ENCODE assay signal across 8 cellular contexts in genomic region chr10:22316286-22317120, GRCh38. TPM values are rescaled to one million over a fixed set of nuclear protein-coding genes. Genes with fewer than 3 reads are reported as not detected.
A peak's percentile ranks its signal among the peaks of the same experiment; 100 is the strongest.
DNase-seq lines count a peak whose midpoint lies in the region; ATAC-seq and TF ChIP-seq lines count a peak whose summit lies in the region.

Gene COMMD3 (plus strand): TSS chr10:22316388. CDS start chr10:22316418, 30 bp downstream.

- no peak for TF ChIP-seq CTCF in SK-N-SH (IDR thresholded peaks at IDR 0.05)
- no peak for TF ChIP-seq CTCF in omental fat pad (IDR thresholded peaks at IDR 0.05)
- peak in 1 of 6 experiments; percentile 12 for TF ChIP-seq CTCF in upper lobe of left lung (IDR thresholded peaks at IDR 0.05)

- no peak for TF ChIP-seq RAD21 in SK-N-SH (IDR thresholded peaks at IDR 0.05; ENCODE audit: low read length)

- H3K9ac ChIP-seq in Karpas-422 (ENCODE audit: low read length) (peak within 1 kb of the TSS; percentile 77), SK-N-SH (peak within 1 kb of the TSS; percentile 91)

- DNase-seq in GDM1 (lab: John Stamatoyannopoulos, UW) (peak; percentile 88), Karpas-422 (peak; percentile 90), SK-N-SH (peak; percentile 91), glomerular visceral epithelial cell (ENCODE audit: extremely low spot score) (peak; percentile 82), omental fat pad (ENCODE audit: low spot score) (peak; percentile 70), upper lobe of left lung (peak; percentile 87 to 97)

- H4K20me1 ChIP-seq in Karpas-422 (ENCODE audit: insufficient read depth, low read depth, low read length) (no peaks in the 10 kb centered on the region), SK-N-SH (ENCODE audit: insufficient read depth) (no peaks in the 10 kb centered on the region)

- peaks cover 1% of the 10 kb centered on the region for H3K27me3 Mint-ChIP-seq in activated naive CD8-positive, alpha-beta T cell

- H3K9me3 ChIP-seq in Karpas-422 (ENCODE audit: low read length), result no peaks in the 10 kb centered on the region
- H3K9me3 ChIP-seq in SK-N-SH, result no peaks in the 10 kb centered on the region
- no peaks in the 10 kb centered on the region for H3K9me3 ChIP-seq in upper lobe of left lung

- H3K9me3 Mint-ChIP-seq in activated naive CD8-positive, alpha-beta T cell (ENCODE audit: low read depth), result no peaks in the 10 kb centered on the region

- H3K9me2 ChIP-seq in Karpas-422 (replicated peaks; ENCODE audit: insufficient read depth, low read length), result no peaks in the 10 kb centered on the region
- H3K9me2 ChIP-seq in SK-N-SH, result no peaks in the 10 kb centered on the region

- peaks cover 36% of the 10 kb centered on the region for H3K4me1 Mint-ChIP-seq in activated naive CD8-positive, alpha-beta T cell (ENCODE audit: low read depth)

- POLR2A ChIA-PET in SK-N-SH (lab: Yijun Ruan, JAX), result interaction anchor here (0.5 to 2.2 kb wide), 11 partner anchors 8 to 785 kb away, joined by 3 to 38 read pairs (median 3); partner anchors contain the start of genes DNAJC1 and SPAG6

- peak within 1 kb of the TSS; percentile 90 for H2AFZ ChIP-seq in Karpas-422 (ENCODE audit: low read length)
- peak within 1 kb of the TSS; percentile 95 for H2AFZ ChIP-seq in SK-N-SH (ENCODE audit: low read depth)

- H3K36me3 ChIP-seq in Karpas-422 (ENCODE audit: insufficient read depth, low read length), result no peaks in the 10 kb centered on the region
- H3K36me3 ChIP-seq in SK-N-SH (replicated peaks in 1 of 2; ENCODE audit: control insufficient read depth in 1 of 2, insufficient read depth in 2 of 2, low read length in 1 of 2), result peaks cover 5 to 8% of the 10 kb centered on the region in 2 experiments
- H3K36me3 ChIP-seq in upper lobe of left lung, result no peaks in the 10 kb centered on the region

- CTCF ChIA-PET in SK-N-SH (lab: Yijun Ruan, JAX), result interaction anchor here (0.7 to 1.8 kb wide), 9 partner anchors 25 to 1359 kb away, joined by 3 to 10 read pairs (median 3); no protein-coding TSS in a partner anchor

- TF ChIP-seq EP300 in SK-N-SH (IDR thresholded peaks at IDR 0.05; ENCODE audit: borderline replicate concordance in 1 of 2, low read depth in 1 of 2, low read length in 1 of 2), result no peak
- TF ChIP-seq EP300 in upper lobe of left lung (IDR thresholded peaks at IDR 0.05), result no peak

- H3K27me3 ChIP-seq in Karpas-422 (ENCODE audit: low read length) (0 out of 2 replicates have a peak, but pooled peaks cover 4% of the 10 kb centered on the region), SK-N-SH (ENCODE audit: insufficient read depth) (no peaks in the 10 kb centered on the region), upper lobe of left lung (no peaks in the 10 kb centered on the region)

- H3K79me2 ChIP-seq in Karpas-422 (ENCODE audit: low read length), result no peaks in the 10 kb centered on the region
- H3K79me2 ChIP-seq in SK-N-SH (ENCODE audit: insufficient read depth), result peaks cover 26% of the 10 kb centered on the region

- H3K4me2 ChIP-seq in Karpas-422 (ENCODE audit: low read depth, low read length, poor library complexity, severe bottlenecking) (peak within 1 kb of the TSS; percentile 75), SK-N-SH (peak within 1 kb of the TSS; percentile 96)

- H3K27ac Mint-ChIP-seq in activated naive CD8-positive, alpha-beta T cell, result peak within 1 kb of the TSS; percentile 92

- H3K27ac ChIP-seq in Karpas-422 (ENCODE audit: low read length), result no peak within 1 kb of the TSS
- H3K27ac ChIP-seq in SK-N-SH (ENCODE audit: low read depth in 2 of 2, low read length in 1 of 2), result peak within 1 kb of the TSS; percentile 81 to 96
- peak within 1 kb of the TSS; percentile 90 to 96 (median 91) for H3K27ac ChIP-seq in upper lobe of left lung

- WGBS in SK-N-SH (ENCODE audit: low lambda C conversion rate), result 2% methylated on average over 12 of the region's 64 CpGs
- 1 to 3% methylated on average over 15 to 40 of the region's 64 CpGs for WGBS in upper lobe of left lung, 2 donors

- H3F3A ChIP-seq in SK-N-SH (replicated peaks; ENCODE audit: insufficient read depth), result peaks cover 23% of the 10 kb centered on the region

- H3K4me1 ChIP-seq in Karpas-422 (ENCODE audit: low read length), result peaks cover 43% of the 10 kb centered on the region
- H3K4me1 ChIP-seq in SK-N-SH (ENCODE audit: control insufficient read depth in 1 of 2, insufficient read depth in 2 of 2, low read depth in 1 of 2, low read length in 1 of 2), result peaks cover 5 to 14% of the 10 kb centered on the region in 2 experiments; a peak in 3 of 4 replicates
- H3K4me1 ChIP-seq in upper lobe of left lung, result peaks cover 15 to 31% (median 21%) of the 10 kb centered on the region in 4 donors

- TF ChIP-seq POLR2A in upper lobe of left lung (IDR thresholded peaks at IDR 0.05), result peak; percentile 41 to 92 (median 81)

- H3K4me3 Mint-ChIP-seq in activated naive CD8-positive, alpha-beta T cell, result peak within 1 kb of the TSS; percentile 93

- H3K36me3 Mint-ChIP-seq in activated naive CD8-positive, alpha-beta T cell, result no peaks in the 10 kb centered on the region

- H3K4me3 ChIP-seq in Karpas-422 (ENCODE audit: low read length) (peak within 1 kb of the TSS; percentile 66), SK-N-SH (ENCODE audit: low read depth in 2 of 2, low read length in 1 of 2) (peak within 1 kb of the TSS; percentile 57 to 93), upper lobe of left lung (peak within 1 kb of the TSS; percentile 48 to 88 (median 80))

- ATAC-seq in GM21825 (IDR thresholded peaks at IDR 0.05; ENCODE audit: unreplicated experiment) (peak; percentile 64), omental fat pad (ENCODE audit: low FRiP score) (peak; percentile 87), upper lobe of left lung (ENCODE audit: low FRiP score in 2 of 2) (peak; percentile 95)

TF ChIP-seq in SK-N-SH, 30 proteins besides CTCF, POLR2A, EP300 and RAD21 (continues in another document):
- TF ChIP-seq RXRA (IDR thresholded peaks at IDR 0.05; ENCODE audit: borderline replicate concordance, low read depth) (no peak), GATA2 (CRISPR knock-in tag; IDR thresholded peaks at IDR 0.05) (no peak), USF2 (IDR thresholded peaks at IDR 0.05; ENCODE audit: borderline replicate concordance, low read depth, low read length) (peak; percentile 78; the same call in 1 of the 2 replicates), MAX (IDR thresholded peaks at IDR 0.05; ENCODE audit: low read depth) (peak; percentile 58), POLR2AphosphoS5 (IDR thresholded peaks at IDR 0.05; ENCODE audit: low read depth, low read length) (peak; percentile 89), TAF1 (IDR thresholded peaks at IDR 0.05; ENCODE audit: borderline replicate concordance, low read depth, low read length) (peak; percentile 79), TCF12 (IDR thresholded peaks at IDR 0.05) (peak; percentile 31; the same call in 1 of the 2 replicates), FOXJ3 (CRISPR knock-in tag; IDR thresholded peaks at IDR 0.05) (0 out of 2 replicates have a peak, but pooled peaks have one; percentile 54), ZBTB33 (IDR thresholded peaks at IDR 0.05; ENCODE audit: borderline replicate concordance, low read depth) (no peak), USF1 (IDR thresholded peaks at IDR 0.05; ENCODE audit: borderline replicate concordance, low read depth) (peak; percentile 91), ELF1 (IDR thresholded peaks at IDR 0.05) (0 out of 2 replicates have a peak, but pooled peaks have one; percentile 55), RCOR1 (IDR thresholded peaks at IDR 0.05; ENCODE audit: low read length) (no peak), EZH2phosphoT487 (IDR thresholded peaks at IDR 0.05; ENCODE audit: borderline replicate concordance, low read depth) (no peak), YY1 (IDR thresholded peaks at IDR 0.05; ENCODE audit: low read depth) (peak; percentile 65; the same call in 1 of the 2 replicates), GABPA (IDR thresholded peaks at IDR 0.05; ENCODE audit: low read depth) (peak; percentile 82), MXI1 (IDR thresholded peaks at IDR 0.05; ENCODE audit: low read depth, low read length) (peak; percentile 72; the same call in 1 of the 2 replicates)

RNA-seq across cellular contexts. Expression of gene COMMD3, which starts in this region (rescaled TPM):
- total RNA-seq in Karpas-422 (2014; rRNA removed; shearing (Covaris generic); ENCODE audit: low replicate concordance), result 10.8 and 37.5 TPM in 2 replicates
- 26.9 and 36.5 TPM in 2 replicates for polyA plus RNA-seq in SK-N-SH (2012; rRNA removed)
- 37.1 and 46.6 TPM in 2 replicates for polyA plus RNA-seq in SK-N-SH (2012; cell fraction: cytosol; rRNA removed)
- 33.7 and 52.1 TPM in 2 replicates for polyA plus RNA-seq in SK-N-SH (2012; cell fraction: nucleus; rRNA removed)
- total RNA-seq in omental fat pad (10 to 100 TPM; 17.8 to 31.9 (median 26.7) TPM), upper lobe of left lung (100 to 1,000 TPM in 1 of 6 donors, 10 to 100 TPM in 5; 11.0 to 312 (median 39.6) TPM)
